ENCODE assay signal across 9 cellular contexts in genomic region chr10:80541144-80541750, GRCh38.
DNase-seq lines count a peak whose midpoint lies in the region; ATAC-seq, FAIRE-seq and TF ChIP-seq lines count a peak whose summit lies in the region.
"Had no signal": no experiment of that assay in that cellular context is flagged by ENCODE, and none has a peak within 500 bp of the region (broad histone marks: within the 10 kb centered on the region; RNA-seq: fewer than 3 reads in every experiment).

No MANE protein-coding gene starts in this region.

- no peak for TF ChIP-seq POLR2A in GM18505 (IDR thresholded peaks at IDR 0.05; ENCODE audit: borderline replicate concordance, extremely low read depth, insufficient read depth, insufficient read length)

- FAIRE-seq in D721Med (lab: Jason Lieb, UNC): no peak

- peak; percentile 46 for DNase-seq in islet precursor cell
- no peak for DNase-seq in Kasumi-1 (lab: John Stamatoyannopoulos, UW)
- no peak for DNase-seq in D721Med (ENCODE audit: insufficient read length, low spot score)
- no peak for DNase-seq in activated CD4-positive, CD25-positive, alpha-beta regulatory T cell (lab: John Stamatoyannopoulos, UW)
- no peak for DNase-seq in NCI-H1105 (lab: John Stamatoyannopoulos, UW)
- DNase-seq: NCI-H2029 had no signal

- TF ChIP-seq CTCF in D721Med (IDR thresholded peaks at IDR 0.05; ENCODE audit: insufficient read depth, missing control alignments): no peak

- ATAC-seq in GM18505 (IDR thresholded peaks at IDR 0.05; ENCODE audit: unreplicated experiment) (peak; percentile 44), GM21528 (IDR thresholded peaks at IDR 0.05; ENCODE audit: low FRiP score, unreplicated experiment) (peak; percentile 55), HG03520 (IDR thresholded peaks at IDR 0.05; ENCODE audit: unreplicated experiment) (peak; percentile 33)
